31 cellular contexts compared by ENCODE assay signal in genomic region chr17:37802061-37802460, GRCh38. TPM values are rescaled to one million over a fixed set of nuclear protein-coding genes. Genes with fewer than 3 reads are reported as not detected.
"Had no signal": no experiment of that assay in that cellular context is flagged by ENCODE, and none has a peak within 500 bp of the region (broad histone marks: within the 10 kb centered on the region; RNA-seq: fewer than 3 reads in every experiment).

No MANE protein-coding gene starts in this region.

- H3K4me1 Mint-ChIP-seq: central memory CD8-positive, alpha-beta T cell; immature natural killer cell had no signal

- H3K27ac Mint-ChIP-seq: activated CD4-positive, alpha-beta T cell treated with anti-CD3 and anti-CD28 coated beads, Interleukin-2, amount 10 ng/mL, durations not matched to agents 7 days and 5 days; activated CD8-positive, alpha-beta T cell treated with anti-CD3 and anti-CD28 coated beads, Interleukin-2, amount 10 ng/mL, durations not matched to agents 7 days and 5 days; activated naive CD8-positive, alpha-beta T cell; activated T-helper 2 cell treated with anti-CD3 and anti-CD28 coated beads, Interferon-gamma antibody, Interleukin-2, Interleukin-4, amounts not matched to agents 10 μg/mL and 5 μg/mL and 100 μg/mL, durations not matched to agents 14 hours and 24 hours and 36 hours; immature natural killer cell; natural killer cell treated with Interleukin-12 subunit alpha and Interleukin-12 subunit beta and Interleukin-15 and Interleukin-18, amount 100 ng/mL, for 72 hours; T-helper 2 cell treated with Interferon-gamma antibody and Interleukin-4, amounts not matched to agents 5 μg/mL and 100 μg/mL, for 36 hours; type B pancreatic cell had no signal

- H3K36me3 ChIP-seq: adrenal gland, breast epithelium, colonic mucosa, esophagus muscularis mucosa, neutrophil, ovary, prostate gland, spleen, thoracic aorta, WERI-Rb-1 had no signal

- H3K4me3 Mint-ChIP-seq: activated CD4-positive, alpha-beta T cell treated with anti-CD3 and anti-CD28 coated beads, Interleukin-2, amount 10 ng/mL, durations not matched to agents 7 days and 5 days; activated CD8-positive, alpha-beta T cell treated with anti-CD3 and anti-CD28 coated beads, Interleukin-2, amount 10 ng/mL, durations not matched to agents 7 days and 5 days; activated naive CD8-positive, alpha-beta T cell; central memory CD8-positive, alpha-beta T cell; immature natural killer cell; natural killer cell treated with Interleukin-12 subunit alpha and Interleukin-12 subunit beta and Interleukin-15 and Interleukin-18, amount 100 ng/mL, for 72 hours; T-helper 2 cell treated with Interferon-gamma antibody and Interleukin-4, amounts not matched to agents 5 μg/mL and 100 μg/mL, for 36 hours; type B pancreatic cell had no signal

- H3K4me1 ChIP-seq: breast epithelium, colonic mucosa had no signal

- ATAC-seq: activated CD8-positive, alpha-beta T cell treated with anti-CD3 and anti-CD28 coated beads, Interleukin-2, amount 10 ng/mL, durations not matched to agents 7 days and 5 days; natural killer cell treated with Interleukin-12 subunit alpha and Interleukin-12 subunit beta and Interleukin-15 and Interleukin-18, amount 100 ng/mL, for 72 hours had no signal

- H3K27ac ChIP-seq: breast epithelium, colonic mucosa, dorsolateral prefrontal cortex, esophagus muscularis mucosa, hepatocyte, neutrophil, ovary, prostate gland, spleen, thoracic aorta, WERI-Rb-1 had no signal

- H3K36me3 Mint-ChIP-seq: activated naive CD8-positive, alpha-beta T cell; immature natural killer cell; natural killer cell treated with Interleukin-12 subunit alpha and Interleukin-12 subunit beta and Interleukin-15 and Interleukin-18, amount 100 ng/mL, for 72 hours; type B pancreatic cell had no signal

- DNase-seq: activated CD4-positive, alpha-beta T cell treated with anti-CD3 and anti-CD28 coated beads, Interleukin-2, amount 10 ng/mL, durations not matched to agents 7 days and 5 days; activated CD4-positive, CD25-positive, alpha-beta regulatory T cell treated with anti-CD3 and anti-CD28 coated beads, Interleukin-2, amount 50 U/mL, for 72 hours; activated CD8-positive, alpha-beta T cell treated with anti-CD3 and anti-CD28 coated beads, Interleukin-2, amount 10 ng/mL, durations not matched to agents 7 days and 5 days; activated naive CD4-positive, alpha-beta T cell; colonic mucosa; dorsolateral prefrontal cortex; glutamatergic neuron; immature natural killer cell; left ventricle myocardium superior; mammary epithelial cell; midbrain; ovary; spleen; stimulated activated CD4-positive, alpha-beta T cell treated with anti-CD3 and anti-CD28 coated beads, Interleukin-4, amount 100 ng/mL, for 1 hour; stimulated activated naive CD4-positive, alpha-beta T cell treated with Interleukin-2 at 50 U/mL for 16 hours; WERI-Rb-1 had no signal

- FAIRE-seq: astrocyte, frontal cortex had no signal

- H3K27me3 ChIP-seq: adrenal gland, colonic mucosa, hepatocyte, neutrophil, ovary, spleen had no signal

- H3K9me3 ChIP-seq: adrenal gland, breast epithelium, colonic mucosa, esophagus muscularis mucosa, neutrophil, ovary, prostate gland, spleen, thoracic aorta had no signal

- H3K4me3 ChIP-seq: adrenal gland, breast epithelium, colonic mucosa, dorsolateral prefrontal cortex, esophagus muscularis mucosa, hepatocyte, ovary, prostate gland, spleen, thoracic aorta had no signal

- H3K9me3 Mint-ChIP-seq: activated CD4-positive, alpha-beta T cell treated with anti-CD3 and anti-CD28 coated beads, Interleukin-2, amount 10 ng/mL, durations not matched to agents 7 days and 5 days; activated T-helper 2 cell treated with anti-CD3 and anti-CD28 coated beads, Interferon-gamma antibody, Interleukin-2, Interleukin-4, amounts not matched to agents 10 μg/mL and 5 μg/mL and 100 μg/mL, durations not matched to agents 14 hours and 24 hours and 36 hours; central memory CD8-positive, alpha-beta T cell; immature natural killer cell; natural killer cell treated with Interleukin-12 subunit alpha and Interleukin-12 subunit beta and Interleukin-15 and Interleukin-18, amount 100 ng/mL, for 72 hours; T-helper 2 cell treated with Interferon-gamma antibody and Interleukin-4, amounts not matched to agents 5 μg/mL and 100 μg/mL, for 36 hours; type B pancreatic cell had no signal

RNA-seq across cellular contexts. Expression of gene HNF1B, which starts 57.2 kb away (rescaled TPM):
- total RNA-seq: activated CD8-positive, alpha-beta T cell treated with anti-CD3 and anti-CD28 coated beads, Interleukin-2, amount 10 ng/mL, durations not matched to agents 7 days and 5 days; esophagus muscularis mucosa; frontal cortex; left ventricle myocardium superior; mammary epithelial cell; spleen; thoracic aorta had no signal
- polyA plus RNA-seq: immature natural killer cell, mammary epithelial cell had no signal
